Comparison of ENCODE assay signal across 1 cellular context in the genomic region with DNA sequence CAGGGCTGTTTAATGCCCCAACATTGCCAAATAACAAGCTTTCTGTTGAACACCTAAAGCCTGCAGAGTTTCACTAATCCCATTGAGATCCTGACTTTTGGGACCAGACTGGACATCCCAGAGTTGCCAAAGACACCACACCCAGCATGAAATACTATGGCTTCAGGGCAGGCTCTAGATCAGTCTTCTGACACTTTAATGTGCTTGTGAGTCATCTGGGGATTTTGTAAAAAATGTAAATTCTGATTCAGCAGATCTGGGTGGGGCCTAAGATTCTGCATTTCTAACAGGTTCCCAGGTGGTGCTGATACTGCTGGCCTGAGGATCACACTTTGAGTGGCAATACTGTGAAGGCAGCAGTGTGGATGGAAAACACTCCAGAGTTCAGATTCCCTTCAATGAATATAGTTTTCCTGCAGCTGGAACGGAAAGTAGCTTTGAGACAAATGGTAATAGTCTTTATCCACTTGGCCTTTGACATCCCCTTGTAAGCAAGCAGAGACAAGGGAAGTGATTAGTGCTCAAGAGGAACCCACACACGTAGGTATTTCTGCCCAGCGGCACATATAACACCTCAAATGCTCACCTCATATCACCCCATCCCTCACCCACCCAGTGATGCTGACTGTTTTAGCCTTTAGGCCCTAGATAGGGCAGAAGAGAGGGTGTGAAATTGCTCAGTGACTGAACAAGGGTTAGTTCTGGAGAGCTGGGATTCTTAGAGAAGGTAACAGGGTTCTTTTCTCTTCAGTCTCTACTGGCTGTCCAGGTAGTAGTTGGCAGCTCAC.
TF ChIP-seq lines count a peak whose summit lies in the region.

No MANE protein-coding gene starts in this region.

TF ChIP-seq in HepG2, 621 proteins besides CTCF, POLR2A, EP300 and RAD21 (continued from another document):
- TF ChIP-seq, protein P1, sequence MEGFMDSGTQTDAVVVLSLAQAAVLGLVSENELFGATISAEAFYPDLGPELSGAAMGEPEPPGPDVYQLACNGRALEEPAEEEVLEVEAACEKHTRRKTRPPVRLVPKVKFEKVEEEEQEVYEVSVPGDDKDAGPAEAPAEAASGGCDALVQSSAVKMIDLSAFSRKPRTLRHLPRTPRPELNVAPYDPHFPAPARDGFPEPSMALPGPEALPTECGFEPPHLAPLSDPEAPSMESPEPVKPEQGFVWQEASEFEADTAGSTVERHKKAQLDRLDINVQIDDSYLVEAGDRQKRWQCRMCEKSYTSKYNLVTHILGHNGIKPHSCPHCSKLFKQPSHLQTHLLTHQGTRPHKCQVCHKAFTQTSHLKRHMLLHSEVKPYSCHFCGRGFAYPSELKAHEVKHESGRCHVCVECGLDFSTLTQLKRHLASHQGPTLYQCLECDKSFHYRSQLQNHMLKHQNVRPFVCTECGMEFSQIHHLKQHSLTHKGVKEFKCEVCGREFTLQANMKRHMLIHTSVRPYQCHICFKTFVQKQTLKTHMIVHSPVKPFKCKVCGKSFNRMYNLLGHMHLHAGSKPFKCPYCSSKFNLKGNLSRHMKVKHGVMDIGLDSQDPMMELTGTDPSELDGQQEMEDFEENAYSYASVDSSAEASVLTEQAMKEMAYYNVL (CRISPR knock-in tag; IDR thresholded peaks at IDR 0.05; ENCODE audit: borderline replicate concordance) = no peak
- no peak for TF ChIP-seq SMYD3 (CRISPR knock-in tag; IDR thresholded peaks at IDR 0.05)
- TF ChIP-seq NFRKB (IDR thresholded peaks at IDR 0.05) = no peak
- no peak for TF ChIP-seq JUNB (CRISPR knock-in tag; IDR thresholded peaks at IDR 0.05; ENCODE audit: borderline replicate concordance)
